ENCODE assay signal across 18 cellular contexts in genomic region chr1:180949616-180950000, GRCh38. TPM values are rescaled to one million over a fixed set of nuclear protein-coding genes. Genes with fewer than 3 reads are reported as not detected.
A peak's percentile ranks its signal among the peaks of the same experiment; 100 is the strongest.
DNase-seq lines count a peak whose midpoint lies in the region; ATAC-seq, FAIRE-seq and TF ChIP-seq lines count a peak whose summit lies in the region.
"Had no signal": no experiment of that assay in that cellular context is flagged by ENCODE, and none has a peak within 500 bp of the region (broad histone marks: within the 10 kb centered on the region; RNA-seq: fewer than 3 reads in every experiment).

No MANE protein-coding gene starts in this region.

- H3K4me2 ChIP-seq in DND-41 (ENCODE audit: insufficient read depth, low read length) = no peak overlapping the region
- H3K4me2 ChIP-seq in osteoblast (ENCODE audit: insufficient read depth, low read length) = no peak overlapping the region

- FAIRE-seq in HTR-8/SVneo (lab: Jason Lieb, UNC) = no peak
- FAIRE-seq: G401.6, GM12891, GM19239, H1 had no signal

- H2AFZ ChIP-seq in DND-41 (ENCODE audit: low read depth, low read length) = no peak overlapping the region
- H2AFZ ChIP-seq in osteoblast (ENCODE audit: low read length) = no peak overlapping the region

- H3K9me3 ChIP-seq in DND-41 (ENCODE audit: insufficient read depth, low read length, severe bottlenecking) (no peaks in the 10 kb centered on the region), KOPT-K1 (ENCODE audit: insufficient read depth, low read length, poor library complexity, severe bottlenecking) (no peaks in the 10 kb centered on the region), osteoblast (ENCODE audit: low read depth, low read length) (no peaks in the 10 kb centered on the region)

- H3K4me1 ChIP-seq in DND-41 (ENCODE audit: insufficient read depth, low read length) = peaks cover 63% of the 10 kb centered on the region
- peaks cover 5% of the 10 kb centered on the region for H3K4me1 ChIP-seq in osteoblast (ENCODE audit: insufficient read depth, low read length)
- H3K4me1 ChIP-seq: HAP-1 had no signal

- H4K20me1 ChIP-seq in DND-41 (ENCODE audit: insufficient read depth, low read length) (no peaks in the 10 kb centered on the region), osteoblast (ENCODE audit: insufficient read depth, low read length) (no peaks in the 10 kb centered on the region)

- H3K27me3 ChIP-seq in DND-41 (ENCODE audit: insufficient read depth, low read length, poor library complexity) (no peaks in the 10 kb centered on the region), osteoblast (ENCODE audit: insufficient read depth, low read length) (no peaks in the 10 kb centered on the region)

- H3K27ac ChIP-seq in DND-41 (ENCODE audit: low read length) (peak overlapping the region; percentile 96; the same call in 1 of the 2 replicates), KOPT-K1 (ENCODE audit: low read depth, low read length, poor library complexity, severe bottlenecking) (peak overlapping the region; percentile 99), osteoblast (ENCODE audit: low read depth, low read length) (no peak overlapping the region)
- H3K27ac ChIP-seq: BLaER1 treated with 17β-estradiol and CSF1 and Interleukin-3, amounts not matched to agents 10 nM and 100 nM had no signal

- no peak overlapping the region for H3K4me3 ChIP-seq in DND-41 (ENCODE audit: low read depth in 1 of 2, low read length in 2 of 2)
- H3K4me3 ChIP-seq in osteoblast (ENCODE audit: insufficient read depth, low read length) = no peak overlapping the region
- H3K4me3 ChIP-seq: BLaER1 treated with 17β-estradiol and CSF1 and Interleukin-3, amounts not matched to agents 10 nM and 100 nM; HAP-1 had no signal

- H3K4me1 Mint-ChIP-seq in chondrocyte (ENCODE audit: low read depth) = peaks cover 4% of the 10 kb centered on the region

- no peak for TF ChIP-seq CTCF in DND-41 (IDR thresholded peaks at IDR 0.05; ENCODE audit: borderline replicate concordance, extremely low read depth, low read length, poor library complexity, severe bottlenecking)
- no peak for TF ChIP-seq CTCF in chondrocyte (IDR thresholded peaks at IDR 0.05)
- TF ChIP-seq CTCF in osteoblast (IDR thresholded peaks at IDR 0.05; ENCODE audit: extremely low read depth, low read depth, low read length) = no peak

- H3K9ac ChIP-seq in DND-41 (ENCODE audit: low read depth, low read length) = 0 out of 2 replicates have a peak overlapping the region, but pooled peaks have one; percentile 66
- H3K9ac ChIP-seq: BLaER1 treated with 17β-estradiol and CSF1 and Interleukin-3, amounts not matched to agents 10 nM and 100 nM had no signal

- H3K27me3 Mint-ChIP-seq in chondrocyte (ENCODE audit: low read depth) = no peaks in the 10 kb centered on the region
- H3K27me3 Mint-ChIP-seq: B cell, IgD-negative memory B cell had no signal

- peaks cover 3% of the 10 kb centered on the region for H3K9me3 Mint-ChIP-seq in chondrocyte (ENCODE audit: low read depth)

- no peak for DNase-seq in DND-41
- peak; percentile 10 for DNase-seq in chondrocyte (ENCODE audit: low spot score)
- DNase-seq in osteoblast (ENCODE audit: insufficient read length, low spot score, missing footprints) = peak; percentile 66
- no peak for DNase-seq in stimulated activated CD4-positive, alpha-beta T cell treated with anti-CD3 and anti-CD28 coated beads, Interleukin-2, amount 100 ng/mL, for 24 hours
- DNase-seq in activated gamma-delta T cell (lab: John Stamatoyannopoulos, UW) = no peak
- DNase-seq in HTR-8/SVneo (ENCODE audit: insufficient read length, low spot score) = no peak
- DNase-seq: Calu3; CD8-positive, alpha-beta T cell had no signal

- H3K36me3 Mint-ChIP-seq in chondrocyte (ENCODE audit: low read depth) = peaks cover 15% of the 10 kb centered on the region

- H3K4me3 Mint-ChIP-seq in chondrocyte (ENCODE audit: unreplicated experiment) = no peak overlapping the region
- H3K4me3 Mint-ChIP-seq: B cell; CD8-positive, alpha-beta T cell; IgD-negative memory B cell had no signal

- no peak for ATAC-seq in DND-41 (ENCODE audit: insufficient read depth, low read depth)
- ATAC-seq: CD8-positive, alpha-beta T cell had no signal

- H3K36me3 ChIP-seq in DND-41 (ENCODE audit: insufficient read depth, low read length) (peaks cover 30% of the 10 kb centered on the region), KOPT-K1 (ENCODE audit: insufficient read depth, low read length) (peaks cover 17% of the 10 kb centered on the region), osteoblast (ENCODE audit: insufficient read depth, low read length) (peaks cover 17% of the 10 kb centered on the region)
- H3K36me3 ChIP-seq: HAP-1 had no signal

- H3K79me2 ChIP-seq in DND-41 (ENCODE audit: insufficient read depth, low read length) (peaks cover 2% of the 10 kb centered on the region; the same call in 1 of the 2 replicates), osteoblast (ENCODE audit: insufficient read depth, low read length) (no peaks in the 10 kb centered on the region)

- no peak overlapping the region for H3K27ac Mint-ChIP-seq in chondrocyte (ENCODE audit: unreplicated experiment)
- H3K27ac Mint-ChIP-seq: B cell; CD8-positive, alpha-beta T cell; IgD-negative memory B cell had no signal

RNA-seq across cellular contexts. Expression of gene KIAA1614, which starts 36.9 kb away (rescaled TPM):
- total RNA-seq in chondrocyte (5.3 to 8.4 TPM (median 8.2 TPM) in 3 replicates), osteoblast (11.8 and 12.7 TPM in 2 replicates)
- total RNA-seq: HT-29 had no signal

Comparison
In these comparisons a context has a peak if more than half of its experiments do, and no peak if none do; other contexts are left out.
1. DNase-seq: peak in chondrocyte (single experiment) and osteoblast (single experiment); none in DND-41 (single experiment), stimulated activated CD4-positive, alpha-beta T cell treated with anti-CD3 and anti-CD28 coated beads, Interleukin-2, amount 100 ng/mL, for 24 hours (0 of 2), activated gamma-delta T cell (single experiment) and HTR-8/SVneo (single experiment).